17 cellular contexts compared by ENCODE assay signal in genomic region chr4:1041936-1042330, GRCh38. TPM values are rescaled to one million over a fixed set of nuclear protein-coding genes. Genes with fewer than 3 reads are reported as not detected.
A peak's percentile ranks its signal among the peaks of the same experiment; 100 is the strongest.
DNase-seq lines count a peak whose midpoint lies in the region; ATAC-seq and TF ChIP-seq lines count a peak whose summit lies in the region.
"Had no signal": no experiment of that assay in that cellular context is flagged by ENCODE, and none has a peak within 500 bp of the region (broad histone marks: within the 10 kb centered on the region; RNA-seq: fewer than 3 reads in every experiment).

No MANE protein-coding gene starts in this region.

- no peak overlapping the region for H3K14ac ChIP-seq in mesenchymal stem cell (ENCODE audit: low read length in 2 of 2)

- H4K8ac ChIP-seq in mesenchymal stem cell (ENCODE audit: low read length): no peak overlapping the region

- intact Hi-C loops in MCF 10A (cut with micrococcal nuclease): loop anchor here (2.0 kb wide), 1 partner anchor 41 kb away; no protein-coding TSS in a partner anchor
- intact Hi-C loops in mammary epithelial cell (cut with micrococcal nuclease): no loop called here
- intact Hi-C loops in thyroid gland (cut with DNase I): no loop called here

- no peaks in the 10 kb centered on the region for H4K20me1 ChIP-seq in mammary epithelial cell (ENCODE audit: insufficient read depth, low read length)

- H3K4me2 ChIP-seq in mammary epithelial cell (ENCODE audit: insufficient read depth, low read depth, low read length) (no peak overlapping the region), mesenchymal stem cell (ENCODE audit: low read length, poor library complexity, severe bottlenecking) (peak overlapping the region; percentile 24)

- WGBS in mammary epithelial cell (ENCODE audit: low coverage, missing lambda C conversion rate): 20% methylated on average over 5 of the region's 8 CpGs
- 82% methylated on average over 8 of the region's 8 CpGs for WGBS in mesenchymal stem cell
- WGBS in thyroid gland, 2 donors: 20 to 27% methylated on average over 8 of the region's 8 CpGs

- POLR2A ChIA-PET in MCF 10A (lab: Yijun Ruan, JAX) (no interaction called here), GM10248 (lab: Yijun Ruan, JAX) (no interaction called here)

- no peak overlapping the region for H3K27ac Mint-ChIP-seq in MCF 10A (ENCODE audit: low read depth, unreplicated experiment)
- H3K27ac Mint-ChIP-seq: activated naive CD4-positive, alpha-beta T cell treated with anti-CD3 and anti-CD28 coated beads, Interleukin-2, amount 50 U/mL, for 24 hours had no signal

- H3K79me2 ChIP-seq in mammary epithelial cell (ENCODE audit: insufficient read depth, low read length): no peaks in the 10 kb centered on the region

- H3K79me1 ChIP-seq in mesenchymal stem cell (replicated peaks; ENCODE audit: low read length, poor library complexity, severe bottlenecking): no peaks in the 10 kb centered on the region

- H2AK5ac ChIP-seq in mesenchymal stem cell (ENCODE audit: low read length, severe bottlenecking): peak overlapping the region; percentile 78

- H3K4me3 ChIP-seq in mammary epithelial cell (replicated peaks in 1 of 3; ENCODE audit: insufficient read depth in 1 of 3, low read depth in 2 of 3, low read length in 3 of 3) (no peak overlapping the region), brain microvascular endothelial cell (ENCODE audit: low read depth, low read length) (no peak overlapping the region), mesenchymal stem cell (ENCODE audit: insufficient read depth in 1 of 2, low read depth in 1 of 2, low read length in 2 of 2) (peak overlapping the region in 1 of 2 experiments; percentile 25), thyroid gland (replicated peaks in 1 of 3) (no peak overlapping the region)
- H3K4me3 ChIP-seq: cardiac muscle cell, stomach had no signal

- H3K27ac ChIP-seq in mammary epithelial cell (ENCODE audit: insufficient read depth, low read depth, low read length) (no peak overlapping the region), brain microvascular endothelial cell (peak overlapping the region; percentile 23), mesenchymal stem cell (ENCODE audit: low read length, poor library complexity, severe bottlenecking) (peak overlapping the region; percentile 91), thyroid gland (peak overlapping the region; percentile 80 to 99 (median 86))
- H3K27ac ChIP-seq: cardiac muscle cell had no signal

- peak overlapping the region; percentile 75 for H2BK5ac ChIP-seq in mesenchymal stem cell (ENCODE audit: low read depth, low read length, poor library complexity, severe bottlenecking)

- H3K27me3 Mint-ChIP-seq in MCF 10A (ENCODE audit: insufficient read depth, unreplicated experiment): no peaks in the 10 kb centered on the region

- H2AFZ ChIP-seq in mammary epithelial cell (ENCODE audit: low read depth, low read length) (no peak overlapping the region), mesenchymal stem cell (ENCODE audit: low read depth, low read length) (no peak overlapping the region)

- H3K23ac ChIP-seq in mesenchymal stem cell (ENCODE audit: low read length in 2 of 2): no peak overlapping the region

- peaks cover 18% of the 10 kb centered on the region for H3K4me1 Mint-ChIP-seq in MCF 10A (ENCODE audit: insufficient read depth, unreplicated experiment)

- no peak for DNase-seq in MCF 10A (ENCODE audit: unreplicated experiment)
- no peak for DNase-seq in mammary epithelial cell
- no peak for DNase-seq in brain microvascular endothelial cell
- no peak for DNase-seq in mesenchymal stem cell
- no peak for DNase-seq in thyroid gland
- DNase-seq in GM10248 (ENCODE audit: extremely low spot score): no peak
- DNase-seq: activated CD8-positive, alpha-beta memory T cell treated with anti-CD3 and anti-CD28 coated beads, Interleukin-2, amount 50 U/mL, for 4 hours; GDM1; MM.1S; NCI-H2081 had no signal

- ATAC-seq in HG02970 (IDR thresholded peaks at IDR 0.05; ENCODE audit: low FRiP score, unreplicated experiment) (no peak), GM19035 (IDR thresholded peaks at IDR 0.05; ENCODE audit: unreplicated experiment) (no peak)
- ATAC-seq: activated CD4-positive, CD25-positive, alpha-beta regulatory T cell treated with anti-CD3 and anti-CD28 coated beads, Interleukin-2, amount 50 U/mL, for 24 hours had no signal

- peak overlapping the region in 1 of 2 experiments; percentile 32 for H3K4ac ChIP-seq in mesenchymal stem cell (ENCODE audit: low read depth in 1 of 2, low read length in 2 of 2)

- peak overlapping the region; percentile 76 for H2BK120ac ChIP-seq in mesenchymal stem cell (ENCODE audit: low read depth, low read length)

- H3K27me3 ChIP-seq in mammary epithelial cell (ENCODE audit: insufficient read depth, low read length): no peaks in the 10 kb centered on the region
- no peaks in the 10 kb centered on the region for H3K27me3 ChIP-seq in brain microvascular endothelial cell (replicated peaks)
- no peaks in the 10 kb centered on the region for H3K27me3 ChIP-seq in mesenchymal stem cell (ENCODE audit: control insufficient read depth in 1 of 2, insufficient read depth in 1 of 2, low read length in 2 of 2)
- no peaks in the 10 kb centered on the region for H3K27me3 ChIP-seq in thyroid gland

- no peak overlapping the region for H3K9ac ChIP-seq in mammary epithelial cell (ENCODE audit: insufficient read depth, low read length)
- H3K9ac ChIP-seq in mesenchymal stem cell (ENCODE audit: low read length): peak overlapping the region; percentile 54

- no peaks in the 10 kb centered on the region for H3K9me3 Mint-ChIP-seq in MCF 10A (ENCODE audit: unreplicated experiment)
- H3K9me3 Mint-ChIP-seq: activated naive CD4-positive, alpha-beta T cell treated with anti-CD3 and anti-CD28 coated beads, Interleukin-2, amount 50 U/mL, for 24 hours had no signal

- TF ChIP-seq POLR2A in thyroid gland (IDR thresholded peaks at IDR 0.05): peak in 1 of 2 donors; percentile 19

- no peak overlapping the region for H2BK15ac ChIP-seq in mesenchymal stem cell (ENCODE audit: low read depth, poor library complexity, severe bottlenecking)

- BruUV-seq in MCF 10A (replicated peaks; lab: Mats Ljungman, UMichigan): no TSS peak
- BruUV-seq in mammary epithelial cell (replicated peaks; lab: Mats Ljungman, UMichigan): no TSS peak

- peak overlapping the region; percentile 50 for H3K4me3 Mint-ChIP-seq in MCF 10A (ENCODE audit: unreplicated experiment)
- H3K4me3 Mint-ChIP-seq: activated naive CD4-positive, alpha-beta T cell treated with anti-CD3 and anti-CD28 coated beads, Interleukin-2, amount 50 U/mL, for 24 hours had no signal

- CTCF ChIA-PET in MCF 10A (lab: Yijun Ruan, JAX) (no interaction called here), mammary epithelial cell (lab: Charles Lee; ENCODE audit: low non-redundant PET) (no interaction called here), GM10248 (lab: Yijun Ruan, JAX) (no interaction called here)

- dilution Hi-C loops in mammary epithelial cell (cut with HindIII; ENCODE audit: low sequenced_read_pairs): no loop called here

- H3K36me3 ChIP-seq in mammary epithelial cell (ENCODE audit: insufficient read depth, low read length) (no peaks in the 10 kb centered on the region), brain microvascular endothelial cell (replicated peaks) (no peaks in the 10 kb centered on the region), mesenchymal stem cell (ENCODE audit: control insufficient read depth in 1 of 2, insufficient read depth in 2 of 2, low read depth in 1 of 2, low read length in 2 of 2) (peaks cover 0 to 3% of the 10 kb centered on the region in 2 experiments), thyroid gland (no peaks in the 10 kb centered on the region)
- H3K36me3 ChIP-seq: cardiac muscle cell, stomach had no signal

- no peak overlapping the region for H4K91ac ChIP-seq in mesenchymal stem cell (ENCODE audit: low read length)

- peaks cover 5% of the 10 kb centered on the region for H3K36me3 Mint-ChIP-seq in MCF 10A (ENCODE audit: insufficient read depth, unreplicated experiment)
- H3K36me3 Mint-ChIP-seq: activated naive CD4-positive, alpha-beta T cell treated with anti-CD3 and anti-CD28 coated beads, Interleukin-2, amount 50 U/mL, for 24 hours had no signal

- H2BK12ac ChIP-seq in mesenchymal stem cell (ENCODE audit: low read length in 2 of 2): peak overlapping the region in 1 of 2 experiments; percentile 80

- H3K18ac ChIP-seq in mesenchymal stem cell (ENCODE audit: low read depth in 1 of 2, low read length in 2 of 2): peak overlapping the region; percentile 45 to 79

- H3K9me3 ChIP-seq in mammary epithelial cell (replicated peaks; ENCODE audit: insufficient read depth, low read length) (no peaks in the 10 kb centered on the region), mesenchymal stem cell (ENCODE audit: control insufficient read depth, low read length) (no peaks in the 10 kb centered on the region), thyroid gland (no peaks in the 10 kb centered on the region)
- H3K9me3 ChIP-seq: Caco-2, stomach had no signal

- TF ChIP-seq CTCF in MCF 10A (IDR thresholded peaks at IDR 0.05; ENCODE audit: unreplicated experiment): no peak
- no peak for TF ChIP-seq CTCF in mammary epithelial cell (conservative IDR thresholded peaks at IDR 0.05 in 1 of 2, IDR thresholded peaks at IDR 0.05 in 1 of 2; ENCODE audit: extremely low read depth in 1 of 2, insufficient read depth in 1 of 2, low read depth in 1 of 2, low read length in 2 of 2)
- TF ChIP-seq CTCF in brain microvascular endothelial cell (IDR thresholded peaks at IDR 0.05; ENCODE audit: low read depth, low read length, missing control alignments): no peak
- TF ChIP-seq CTCF in thyroid gland (IDR thresholded peaks at IDR 0.05): no peak
- no peak for TF ChIP-seq CTCF in GM10248 (IDR thresholded peaks at IDR 0.05; ENCODE audit: control extremely low read depth, extremely low read depth, low read depth, missing control alignments)

- in situ Hi-C loops in mammary epithelial cell (cut with MboI; ENCODE audit: low sequenced_read_pairs in 2 of 2) (no loop called here), brain microvascular endothelial cell (cut with HindIII; ENCODE audit: low pct_ligation_motif_present, low sequenced_read_pairs) (no loop called here)

- peaks cover 46% of the 10 kb centered on the region for H3K4me1 ChIP-seq in mammary epithelial cell (ENCODE audit: insufficient read depth, low read length)
- peaks cover 76% of the 10 kb centered on the region for H3K4me1 ChIP-seq in mesenchymal stem cell (ENCODE audit: control insufficient read depth, insufficient read depth, low read depth, low read length)
- H3K4me1 ChIP-seq in thyroid gland: peaks cover 63 to 84% of the 10 kb centered on the region in 2 donors

RNA-seq across cellular contexts. Expression of gene FGFRL1, which starts 30.5 kb away (rescaled TPM):
- total RNA-seq in MCF 10A (2022) (33.5 and 33.6 TPM in 2 replicates), mammary epithelial cell (10 to 100 TPM; 12.8 to 15.0 TPM), thyroid gland (10 to 100 TPM; 59.0 to 93.9 (median 77.2) TPM)
- 43.7 TPM for polyA plus RNA-seq in mammary epithelial cell
- polyA minus RNA-seq in mammary epithelial cell: 37.0 TPM
- polyA plus RNA-seq in mesenchymal stem cell (2013, experiment 1 of 2): 23.4 TPM
- polyA plus RNA-seq in mesenchymal stem cell (2013, experiment 2 of 2): 23.1 TPM

RNA-seq across cellular contexts. Expression of gene SLC26A1, which starts 48.7 kb away (rescaled TPM):
- 0.10 and 0.16 TPM in 2 replicates for total RNA-seq in MCF 10A (2022)
- not detected for total RNA-seq in mammary epithelial cell
- not detected for polyA plus RNA-seq in mammary epithelial cell
- not detected for polyA minus RNA-seq in mammary epithelial cell
- 0.15 TPM for polyA plus RNA-seq in mesenchymal stem cell (2013, experiment 1 of 2)
- polyA plus RNA-seq in mesenchymal stem cell (2013, experiment 2 of 2): 0.26 TPM
- under 1 TPM; 0.15 to 0.33 (median 0.24) TPM for total RNA-seq in thyroid gland

RNA-seq across cellular contexts. Expression of gene IDUA, which starts 55.1 kb away (rescaled TPM):
- total RNA-seq in MCF 10A (2022): 35.0 and 35.1 TPM in 2 replicates
- 10 to 100 TPM; 17.8 to 30.8 TPM for total RNA-seq in mammary epithelial cell
- 4.2 TPM for polyA plus RNA-seq in mammary epithelial cell
- polyA minus RNA-seq in mammary epithelial cell: 0.98 TPM
- 14.5 TPM for polyA plus RNA-seq in mesenchymal stem cell (2013, experiment 1 of 2)
- 13.8 TPM for polyA plus RNA-seq in mesenchymal stem cell (2013, experiment 2 of 2)
- 10 to 100 TPM in 3 of 4 donors, 1 to 10 TPM in 1; 9.7 to 32.3 (median 25.0) TPM for total RNA-seq in thyroid gland
